In genomic region chr13:32255744-32256120, GRCh38 we compare ENCODE assay signal across 16 cellular contexts. TPM values are rescaled to one million over a fixed set of nuclear protein-coding genes. Genes with fewer than 3 reads are reported as not detected.
DNase-seq lines count a peak whose midpoint lies in the region; ATAC-seq lines count a peak whose summit lies in the region.
"Had no signal": no experiment of that assay in that cellular context is flagged by ENCODE, and none has a peak within 500 bp of the region (broad histone marks: within the 10 kb centered on the region; RNA-seq: fewer than 3 reads in every experiment).

No MANE protein-coding gene starts in this region.

- peak; percentile 63 for ATAC-seq in left colon
- ATAC-seq in GM21423 (IDR thresholded peaks at IDR 0.05; ENCODE audit: unreplicated experiment), result no peak
- no peak for ATAC-seq in GM19455 (IDR thresholded peaks at IDR 0.05; ENCODE audit: unreplicated experiment)
- no peak for ATAC-seq in HG03025 (IDR thresholded peaks at IDR 0.05; ENCODE audit: low FRiP score, unreplicated experiment)
- ATAC-seq: SK-N-SH treated with all-trans-retinoic acid at 6 μM for 48 hours had no signal

- peaks cover 0 to 19% (median 7%) of the 10 kb centered on the region in 5 donors for H3K36me3 ChIP-seq in subcutaneous abdominal adipose tissue (ENCODE audit: control insufficient read depth in 5 of 5, insufficient read depth in 5 of 5, low read length in 5 of 5)

- intact Hi-C loops in left colon (cut with DNase I, micrococcal nuclease), result no loop called here

- no peak overlapping the region for H3K9ac ChIP-seq in subcutaneous abdominal adipose tissue (ENCODE audit: low read length in 5 of 5)

- peaks cover 0 to 18% (median 0%) of the 10 kb centered on the region in 5 donors for H3K4me1 ChIP-seq in subcutaneous abdominal adipose tissue (ENCODE audit: control insufficient read depth in 5 of 5, insufficient read depth in 5 of 5, low read length in 5 of 5)

- H3K27ac ChIP-seq in subcutaneous abdominal adipose tissue (ENCODE audit: low read depth, low read length), result peak overlapping the region; percentile 65
- H3K27ac ChIP-seq: WERI-Rb-1 had no signal

- peak overlapping the region in 2 of 5 donors; percentile 44 to 55 for H3K4me3 ChIP-seq in subcutaneous abdominal adipose tissue (ENCODE audit: low read depth in 1 of 5, low read length in 5 of 5)

- DNase-seq in HuH-7.5 (ENCODE audit: low spot score), result peak; percentile 42
- peak; percentile 25 for DNase-seq in amniotic epithelial cell (ENCODE audit: low read depth)
- no peak for DNase-seq in left colon
- DNase-seq in AG08396 (ENCODE audit: low spot score), result no peak
- DNase-seq: activated CD8-positive, alpha-beta memory T cell treated with anti-CD3 and anti-CD28 coated beads, Interleukin-2, amount 50 U/mL, for 48 hours; CD4-positive, CD25-positive, alpha-beta regulatory T cell; cerebellar nuclear complex; KBM-7; NCI-H187 treated with DMSO at 0.1 percent for 48 hours; WERI-Rb-1 had no signal

- H3K9me3 ChIP-seq in subcutaneous abdominal adipose tissue (ENCODE audit: control insufficient read depth in 5 of 5, low read length in 5 of 5), result no peaks in the 10 kb centered on the region

- no peaks in the 10 kb centered on the region for H3K27me3 ChIP-seq in subcutaneous abdominal adipose tissue (ENCODE audit: control insufficient read depth in 5 of 5, insufficient read depth in 4 of 5, low read length in 5 of 5)

RNA-seq across cellular contexts. Expression of gene ZAR1L, which starts 59.4 kb away (rescaled TPM):
- total RNA-seq in left colon, result not detected
- total RNA-seq: CD4-positive, CD25-positive, alpha-beta regulatory T cell; progenitor cell of endocrine pancreas had no signal

RNA-seq across cellular contexts. Expression of gene BRCA2, which starts 59.6 kb away (rescaled TPM):
- 1 to 10 TPM; 1.7 to 4.2 TPM for total RNA-seq in left colon

Comparison
In these comparisons a context has a peak if more than half of its experiments do, and no peak if none do; other contexts are left out.
1. DNase-seq: peak in HuH-7.5 (single experiment) and amniotic epithelial cell (single experiment); none in left colon (0 of 2) and AG08396 (single experiment).